ENCODE assay signal across 8 cellular contexts in the genomic region with DNA sequence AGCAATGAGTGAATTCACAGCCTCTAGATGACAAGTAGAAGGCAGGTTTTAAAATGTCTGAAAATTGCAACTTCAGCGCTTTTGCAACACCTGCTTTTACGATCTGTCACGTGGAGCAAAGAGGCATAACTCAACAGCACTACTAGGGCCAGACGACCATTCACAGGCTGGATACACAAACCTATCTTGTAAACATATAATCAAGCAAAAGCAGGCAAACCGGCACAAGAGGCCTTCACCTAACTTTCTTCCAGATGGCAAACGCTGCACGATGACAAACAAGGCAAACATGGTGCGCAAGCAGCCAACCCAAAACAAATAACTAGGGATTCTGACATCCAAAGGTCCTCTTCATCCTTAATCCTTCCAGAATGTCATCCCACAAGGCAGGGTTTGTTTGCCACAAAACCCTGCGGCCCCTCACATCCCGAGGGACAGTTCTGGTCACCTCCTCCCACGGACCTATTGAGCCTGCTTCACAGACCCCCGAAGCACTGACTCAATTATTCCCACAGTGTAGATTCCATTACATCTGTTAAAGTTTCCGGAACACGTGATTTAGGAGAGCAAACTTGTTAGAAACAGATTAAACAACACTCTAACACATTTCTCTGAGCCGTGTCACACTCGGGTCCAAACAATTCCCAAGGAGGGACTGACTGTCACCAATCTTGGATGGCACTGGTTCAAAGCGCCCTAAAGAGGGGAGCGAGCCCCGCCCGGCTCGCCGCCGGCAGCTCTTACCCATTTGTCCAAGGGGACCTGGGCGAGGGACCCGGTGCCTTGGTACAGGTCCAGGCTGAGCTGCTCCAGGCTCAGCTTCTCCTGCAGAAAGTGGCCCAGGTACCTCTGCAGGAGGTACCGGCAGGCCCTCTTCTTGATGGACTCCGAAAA. TPM values are rescaled to one million over a fixed set of nuclear protein-coding genes. Genes with fewer than 3 reads are reported as not detected.
DNase-seq lines count a peak whose midpoint lies in the region; ATAC-seq and TF ChIP-seq lines count a peak whose summit lies in the region.

No MANE protein-coding gene starts in this region.

- DNase-seq in DMS153 (lab: John Stamatoyannopoulos, UW) (peak; percentile 31), SW 1271 (lab: John Stamatoyannopoulos, UW) (peak; percentile 19 to 72), amniotic epithelial cell (ENCODE audit: low read depth) (peak; percentile 67), hepatic stellate cell (ENCODE audit: low spot score) (peak; percentile 18), sciatic nerve (ENCODE audit: low spot score) (no peak), iPS-NIHi7 (ENCODE audit: extremely low spot score) (no peak)

- H3K9me3 ChIP-seq in Loucy (ENCODE audit: insufficient read depth, low read depth, low read length): no peaks in the 10 kb centered on the region

- ATAC-seq in GM21723 (IDR thresholded peaks at IDR 0.05; ENCODE audit: unreplicated experiment) (peak; percentile 30), sciatic nerve (peak; percentile 25)

- no peaks in the 10 kb centered on the region for H3K9me2 ChIP-seq in Loucy (replicated peaks; ENCODE audit: low read depth, low read length)

- H3K9ac ChIP-seq in Loucy (ENCODE audit: low read depth, low read length, poor library complexity, severe bottlenecking): peak overlapping the region; percentile 82

- H3K79me2 ChIP-seq in Loucy (ENCODE audit: insufficient read depth, low read length): peaks cover 90% of the 10 kb centered on the region

- H2AFZ ChIP-seq in Loucy (ENCODE audit: low read length): peak overlapping the region; percentile 93

- no peaks in the 10 kb centered on the region for H3K36me3 ChIP-seq in Loucy (ENCODE audit: insufficient read depth, low read length)

- H3K4me3 ChIP-seq in Loucy (ENCODE audit: low read length, poor library complexity, severe bottlenecking): peak overlapping the region; percentile 89

- peak overlapping the region; percentile 99 for H3K4me2 ChIP-seq in Loucy (ENCODE audit: low read depth, low read length, poor library complexity, severe bottlenecking)

- H3K4me1 ChIP-seq in Loucy (ENCODE audit: insufficient read depth, low read length, poor library complexity, severe bottlenecking): peaks cover 48% of the 10 kb centered on the region

- no peaks in the 10 kb centered on the region for H3F3A ChIP-seq in Loucy (ENCODE audit: low read depth)

- no peaks in the 10 kb centered on the region for H3K27me3 ChIP-seq in Loucy (ENCODE audit: insufficient read depth, low read length, poor library complexity, severe bottlenecking)

- H4K20me1 ChIP-seq in Loucy (ENCODE audit: insufficient read depth, low read length, poor library complexity, severe bottlenecking): peaks cover 49% of the 10 kb centered on the region

- no peak for TF ChIP-seq CTCF in Loucy (conservative IDR thresholded peaks at IDR 0.05; ENCODE audit: low read length)

- intact Hi-C loops in sciatic nerve (cut with DNase I): no loop called here

RNA-seq across cellular contexts. Expression of gene ATG2B, which starts 0.8 kb away (rescaled TPM):
- total RNA-seq in sciatic nerve: 39.3 TPM

RNA-seq across cellular contexts. Expression of gene GSKIP, which starts 1.0 kb away (rescaled TPM):
- total RNA-seq in sciatic nerve: 16.4 TPM

RNA-seq across cellular contexts. Expression of gene AK7, which starts 29.6 kb away (rescaled TPM):
- total RNA-seq in sciatic nerve: 1.4 TPM

Comparison
In these comparisons a context has a peak if more than half of its experiments do, and no peak if none do; other contexts are left out.
1. DNase-seq: peak in DMS153 (single experiment), SW 1271 (2 of 2), amniotic epithelial cell (single experiment) and hepatic stellate cell (single experiment); none in sciatic nerve (single experiment) and iPS-NIHi7 (single experiment).